In the genomic region with DNA sequence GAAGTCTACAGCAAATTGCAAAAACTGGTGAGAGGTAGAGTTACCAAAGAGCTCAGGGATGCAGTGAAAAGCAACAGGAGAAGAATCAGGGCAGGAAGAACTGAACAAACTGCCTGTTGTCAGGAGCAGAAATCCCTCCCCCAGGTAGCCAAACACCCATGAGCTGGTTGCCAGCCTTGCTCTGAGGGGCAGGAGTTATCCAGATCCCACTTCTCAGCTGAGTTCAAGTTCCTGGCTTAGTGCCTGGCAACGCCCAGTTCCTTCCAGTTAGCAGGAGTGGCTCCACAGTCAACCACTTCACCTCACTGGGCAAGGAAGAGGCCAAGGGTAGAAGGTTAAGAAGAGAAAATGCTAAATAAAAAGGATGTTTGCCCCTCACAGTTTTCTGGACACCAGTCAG, we compare ENCODE assay signal across 1 cellular context.
TF ChIP-seq lines count a peak whose summit lies in the region.

No MANE protein-coding gene starts in this region.

TF ChIP-seq in Ishikawa, 13 proteins besides CTCF, POLR2A, EP300 and RAD21 (continued from another document):
- TF ChIP-seq MAX (IDR thresholded peaks at IDR 0.05), result no peak
TF ChIP-seq in Ishikawa: peak in this region for 1.
